Comparison of ENCODE assay signal across 10 cellular contexts in genomic region chr6:154605207-154605877, GRCh38.
DNase-seq lines count a peak whose midpoint lies in the region; ATAC-seq and TF ChIP-seq lines count a peak whose summit lies in the region.
"Had no signal": no experiment of that assay in that cellular context is flagged by ENCODE, and none has a peak within 500 bp of the region (broad histone marks: within the 10 kb centered on the region; RNA-seq: fewer than 3 reads in every experiment).

No MANE protein-coding gene starts in this region.

- H3K9ac ChIP-seq in PC-3 (ENCODE audit: low read length): no peak overlapping the region
- H3K9ac ChIP-seq: SK-N-SH had no signal

- no TSS peak for BruUV-seq in PC-3 (replicated peaks; lab: Mats Ljungman, UMichigan)

- POLR2A ChIA-PET in PC-3 (lab: Charles Lee; ENCODE audit: unreplicated experiment): no interaction called here

- no peaks in the 10 kb centered on the region for H3K79me2 ChIP-seq in PC-3 (ENCODE audit: low read length)

- H3K4me3 ChIP-seq in PC-3 (ENCODE audit: low read length): no peak overlapping the region
- H3K4me3 ChIP-seq: lung had no signal

- peak; percentile 55 for ATAC-seq in HG02642 (IDR thresholded peaks at IDR 0.05; ENCODE audit: poor library complexity, unreplicated experiment)
- ATAC-seq in PC-3: peak; percentile 64

- H3K4me2 ChIP-seq in PC-3 (ENCODE audit: low read length): no peak overlapping the region
- H3K4me2 ChIP-seq: SK-N-SH had no signal

- H3K4me1 ChIP-seq in PC-3 (ENCODE audit: insufficient read depth, low read length): no peaks in the 10 kb centered on the region

- H3K27me3 ChIP-seq in PC-3 (ENCODE audit: low read length): no peaks in the 10 kb centered on the region

- intact Hi-C loops in PC-3 (cut with micrococcal nuclease): no loop called here

- no peak overlapping the region for H3K27ac ChIP-seq in PC-3 (ENCODE audit: low read length)

- no peaks in the 10 kb centered on the region for H3F3A ChIP-seq in PC-3 (ENCODE audit: low read length, unreplicated experiment)

- peak; percentile 28 for DNase-seq in activated CD4-positive, alpha-beta T cell treated with anti-CD3 and anti-CD28 coated beads for 48 hours
- no peak for DNase-seq in activated CD4-positive, alpha-beta T cell treated with anti-CD3 and anti-CD28 coated beads, Interleukin-2, amount 50 U/mL, for 1 hour
- DNase-seq in PC-3: peak; percentile 35
- DNase-seq in stimulated activated CD4-positive, alpha-beta T cell treated with anti-CD3 and anti-CD28 coated beads, Interleukin-4, amount 100 ng/mL, for 1 hour: peak; percentile 5
- DNase-seq in germinal center (ENCODE audit: low spot score): no peak
- no peak for DNase-seq in T1000 (lab: John Stamatoyannopoulos, UW)
- DNase-seq in GM19238 (ENCODE audit: insufficient read length, low spot score): no peak
- DNase-seq: SK-N-SH had no signal

- no peaks in the 10 kb centered on the region for H3K9me2 ChIP-seq in PC-3 (replicated peaks; ENCODE audit: low read length)
- H3K9me2 ChIP-seq: SK-N-SH had no signal

- no peak for TF ChIP-seq CTCF in PC-3 (conservative IDR thresholded peaks at IDR 0.05; ENCODE audit: low read depth, low read length)

- no peaks in the 10 kb centered on the region for H4K20me1 ChIP-seq in PC-3 (ENCODE audit: low read length)

- CTCF ChIA-PET in PC-3 (lab: Charles Lee): interaction anchor here (0.5 kb wide), 1 partner anchor 11 kb away, joined by 3 read pairs; no protein-coding TSS in a partner anchor

- no peak overlapping the region for H2AFZ ChIP-seq in PC-3 (ENCODE audit: low read length)

- H3K9me3 ChIP-seq in PC-3 (ENCODE audit: low read length): no peaks in the 10 kb centered on the region
- H3K9me3 ChIP-seq: SK-N-SH had no signal

- no peaks in the 10 kb centered on the region for H3K36me3 ChIP-seq in PC-3 (ENCODE audit: low read depth, low read length)

Comparison
In these comparisons a context has a peak if more than half of its experiments do, and no peak if none do; other contexts are left out.
1. DNase-seq: peak in activated CD4-positive, alpha-beta T cell treated with anti-CD3 and anti-CD28 coated beads for 48 hours (single experiment), PC-3 (single experiment) and stimulated activated CD4-positive, alpha-beta T cell treated with anti-CD3 and anti-CD28 coated beads, Interleukin-4, amount 100 ng/mL, for 1 hour (single experiment); none in activated CD4-positive, alpha-beta T cell treated with anti-CD3 and anti-CD28 coated beads, Interleukin-2, amount 50 U/mL, for 1 hour (single experiment), germinal center (single experiment), T1000 (single experiment) and GM19238 (single experiment).